ENCODE assay signal across 35 cellular contexts in the genomic region with DNA sequence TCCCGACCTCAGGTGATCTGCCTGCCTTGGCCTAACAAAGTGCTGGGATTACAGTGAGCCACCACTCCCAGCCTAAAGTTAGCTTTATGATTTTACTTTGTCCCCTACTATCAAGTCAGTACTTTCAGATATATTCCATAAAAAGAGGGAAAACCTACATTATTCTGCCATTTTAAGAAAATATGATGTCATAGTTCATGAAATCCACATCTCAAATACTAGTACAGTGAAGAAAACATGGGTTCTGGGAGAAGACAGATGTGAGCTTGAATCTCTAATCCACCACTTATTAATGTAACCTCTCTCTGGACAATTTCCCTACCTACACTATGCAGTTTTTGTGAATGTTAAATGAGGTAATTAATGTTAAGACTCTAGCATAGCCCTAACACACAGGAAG.
"Had no signal": no experiment of that assay in that cellular context is flagged by ENCODE, and none has a peak within 500 bp of the region (broad histone marks: within the 10 kb centered on the region; RNA-seq: fewer than 3 reads in every experiment).

No MANE protein-coding gene starts in this region.

- DNase-seq: Karpas-422, Kasumi-1, MG63, MM.1S, MV-4-11, NCI-H1048, NCI-H1092, NCI-H1092 treated with DMSO at 0.1 percent for 48 hours, NCI-H1105, NCI-H1105 treated with DMSO at 0.1 percent for 48 hours, NCI-H1417, NCI-H1417 treated with DMSO at 0.1 percent for 48 hours, NCI-H1436, NCI-H1436 treated with DMSO at 0.1 percent for 48 hours, NCI-H146, NCI-H1694, NCI-H1694 treated with DMSO at 0.1 percent for 48 hours, NCI-H187, NCI-H187 treated with DMSO at 0.1 percent for 48 hours, NCI-H1930, NCI-H2029, NCI-H2029 treated with DMSO at 0.1 percent for 48 hours, NCI-H2081, NCI-H2081 treated with DMSO at 0.1 percent for 48 hours, NCI-H2107, NCI-H2171, NCI-H2171 treated with DMSO at 0.1 percent for 48 hours, NCI-H2227 treated with DMSO at 0.1 percent for 48 hours, NCI-H226, NCI-H345, NCI-H446, NCI-H446 treated with DMSO at 0.1 percent for 48 hours, NCI-H510A, NCI-H510A treated with DMSO at 0.1 percent for 48 hours, NCI-H524 had no signal

- H3K36me3 ChIP-seq: MG63 had no signal

- H3K4me3 ChIP-seq: MG63 had no signal

- H3K27me3 ChIP-seq: MG63 had no signal
